Comparison of ENCODE assay signal across 19 cellular contexts in genomic region chrX:88990882-88991582, GRCh38.
A peak's percentile ranks its signal among the peaks of the same experiment; 100 is the strongest.
DNase-seq lines count a peak whose midpoint lies in the region; ATAC-seq and TF ChIP-seq lines count a peak whose summit lies in the region.
"Had no signal": no experiment of that assay in that cellular context is flagged by ENCODE, and none has a peak within 500 bp of the region (broad histone marks: within the 10 kb centered on the region; RNA-seq: fewer than 3 reads in every experiment).

No MANE protein-coding gene starts in this region.

- peaks cover 5% of the 10 kb centered on the region in 2 experiments for H3K9me3 Mint-ChIP-seq in H9
- no peaks in the 10 kb centered on the region for H3K9me3 Mint-ChIP-seq in endothelial cell (ENCODE audit: unreplicated experiment)
- no peaks in the 10 kb centered on the region for H3K9me3 Mint-ChIP-seq in neural progenitor cell
- H3K9me3 Mint-ChIP-seq in activated naive CD8-positive, alpha-beta T cell treated with anti-CD3 and anti-CD28 coated beads, Interleukin-2, amount 50 U/mL, for 24 hours = no peaks in the 10 kb centered on the region

- H3K36me3 ChIP-seq in HUES64 (ENCODE audit: insufficient read depth, low read length) = no peaks in the 10 kb centered on the region
- H3K36me3 ChIP-seq in neural progenitor cell = no peaks in the 10 kb centered on the region
- H3K36me3 ChIP-seq: BE2C, HAP-1 had no signal

- H4K91ac ChIP-seq in H9 (ENCODE audit: insufficient read length, low read depth, low read length) = no peak overlapping the region

- H3K4me3 Mint-ChIP-seq in H9 = peak overlapping the region in 1 of 2 experiments; percentile 2; a peak in 1 of 5 replicates
- no peak overlapping the region for H3K4me3 Mint-ChIP-seq in endothelial cell (ENCODE audit: unreplicated experiment)
- no peak overlapping the region for H3K4me3 Mint-ChIP-seq in neural progenitor cell
- no peak overlapping the region for H3K4me3 Mint-ChIP-seq in activated naive CD8-positive, alpha-beta T cell treated with anti-CD3 and anti-CD28 coated beads, Interleukin-2, amount 50 U/mL, for 24 hours
- H3K4me3 Mint-ChIP-seq: CD4-positive, alpha-beta memory T cell; HFFc6; IgD-negative memory B cell had no signal

- H3K36me3 Mint-ChIP-seq in H9 (ENCODE audit: insufficient read depth in 1 of 3, low read depth in 3 of 3) = peaks cover 5 to 6% (median 5%) of the 10 kb centered on the region in 3 experiments
- no peaks in the 10 kb centered on the region for H3K36me3 Mint-ChIP-seq in endothelial cell (ENCODE audit: low read depth, unreplicated experiment)
- H3K36me3 Mint-ChIP-seq in neural progenitor cell = no peaks in the 10 kb centered on the region
- H3K36me3 Mint-ChIP-seq in activated naive CD8-positive, alpha-beta T cell treated with anti-CD3 and anti-CD28 coated beads, Interleukin-2, amount 50 U/mL, for 24 hours (ENCODE audit: low read depth) = no peaks in the 10 kb centered on the region
- H3K36me3 Mint-ChIP-seq: CD4-positive, alpha-beta memory T cell; IgD-negative memory B cell had no signal

- H3K27me3 ChIP-seq in H9 (ENCODE audit: insufficient read depth, low read length) (no peaks in the 10 kb centered on the region), HUES64 (ENCODE audit: insufficient read depth, low read length) (no peaks in the 10 kb centered on the region), neural progenitor cell (no peaks in the 10 kb centered on the region)
- H3K27me3 ChIP-seq: BE2C had no signal

- H2BK20ac ChIP-seq in H9 (ENCODE audit: low read depth, low read length, poor library complexity, severe bottlenecking) = no peak overlapping the region

- peaks cover 21% of the 10 kb centered on the region for H3F3A ChIP-seq in neural progenitor cell (ENCODE audit: low read depth)

- H3K18ac ChIP-seq in H9 (ENCODE audit: insufficient read length, low read depth, low read length) = no peak overlapping the region

- H3K9me3 ChIP-seq in H9 (ENCODE audit: control insufficient read depth, low read depth, low read length) (no peaks in the 10 kb centered on the region), HUES64 (ENCODE audit: insufficient read depth, low read depth, low read length) (0 out of 2 replicates have a peak, but pooled peaks cover 3% of the 10 kb centered on the region), neural progenitor cell (ENCODE audit: low read depth) (no peaks in the 10 kb centered on the region)
- H3K9me3 ChIP-seq: A549, BE2C, HAP-1 had no signal

- H4K5ac ChIP-seq in H9 (ENCODE audit: insufficient read length, low read depth, low read length) = no peak overlapping the region

- H3K4me3 ChIP-seq in HUES64 (ENCODE audit: low read length) = no peak overlapping the region
- H3K4me3 ChIP-seq in neural progenitor cell = no peak overlapping the region
- H3K4me3 ChIP-seq: A549, HAP-1 had no signal

- TF ChIP-seq CTCF in H9 (conservative IDR thresholded peaks at IDR 0.05) = no peak
- TF ChIP-seq CTCF in endothelial cell (IDR thresholded peaks at IDR 0.05; ENCODE audit: unreplicated experiment) = no peak
- no peak for TF ChIP-seq CTCF in neural progenitor cell (IDR thresholded peaks at IDR 0.05)

- POLR2A ChIA-PET in HEK293T (lab: Yijun Ruan, JAX) = no interaction called here

- H2AFZ ChIP-seq in H9 (ENCODE audit: low read length) (no peak overlapping the region), neural progenitor cell (replicated peaks) (peak overlapping the region; percentile 27)

- CTCF ChIA-PET in HEK293T (lab: Yijun Ruan, JAX) = no interaction called here

- no peak overlapping the region for H3K56ac ChIP-seq in H9 (ENCODE audit: insufficient read length, low read depth, low read length)

- no peak overlapping the region for H3K4ac ChIP-seq in H9 (ENCODE audit: low read depth, low read length)

- peaks cover 14% of the 10 kb centered on the region; the same call in 1 of the 2 replicates for H3K4me1 ChIP-seq in H9 (ENCODE audit: insufficient read depth, low read length)
- H3K4me1 ChIP-seq in HUES64 (ENCODE audit: insufficient read depth, low read length) = peaks cover 35% of the 10 kb centered on the region
- H3K4me1 ChIP-seq in neural progenitor cell = peaks cover 57% of the 10 kb centered on the region
- H3K4me1 ChIP-seq: A549, BE2C had no signal

- no peak overlapping the region for H3T11ph ChIP-seq in H9 (ENCODE audit: low read length)

- H3K27me3 Mint-ChIP-seq in H9 (ENCODE audit: low read depth) (no peaks in the 10 kb centered on the region), endothelial cell (ENCODE audit: unreplicated experiment) (no peaks in the 10 kb centered on the region), neural progenitor cell (ENCODE audit: insufficient read depth, low read depth) (no peaks in the 10 kb centered on the region)
- no peaks in the 10 kb centered on the region for H3K27me3 Mint-ChIP-seq in activated naive CD8-positive, alpha-beta T cell treated with anti-CD3 and anti-CD28 coated beads, Interleukin-2, amount 50 U/mL, for 24 hours
- H3K27me3 Mint-ChIP-seq: CD4-positive, alpha-beta memory T cell had no signal

- ATAC-seq in activated naive CD8-positive, alpha-beta T cell treated with anti-CD3 and anti-CD28 coated beads, Interleukin-2, amount 50 U/mL, for 24 hours = no peak
- ATAC-seq: A549 had no signal

- no peaks in the 10 kb centered on the region for H3K79me2 ChIP-seq in H9 (ENCODE audit: insufficient read depth, low read length)
- no peaks in the 10 kb centered on the region for H3K79me2 ChIP-seq in neural progenitor cell (ENCODE audit: low read depth)

- no peak overlapping the region for H3K23ac ChIP-seq in H9 (ENCODE audit: insufficient read length, low read depth, low read length)

- H2BK5ac ChIP-seq in H9 (ENCODE audit: insufficient read length, low read length) = no peak overlapping the region

- no peak overlapping the region for H3K9ac ChIP-seq in H9 (ENCODE audit: extremely low read depth, insufficient read length, low read length)
- H3K9ac ChIP-seq in HUES64 (ENCODE audit: low read depth, low read length) = no peak overlapping the region
- no peak overlapping the region for H3K9ac ChIP-seq in neural progenitor cell

- H3K4me1 Mint-ChIP-seq in H9 = peaks cover 53 to 58% of the 10 kb centered on the region in 2 experiments
- peaks cover 19% of the 10 kb centered on the region for H3K4me1 Mint-ChIP-seq in endothelial cell (ENCODE audit: unreplicated experiment)
- peaks cover 15% of the 10 kb centered on the region for H3K4me1 Mint-ChIP-seq in neural progenitor cell
- no peaks in the 10 kb centered on the region for H3K4me1 Mint-ChIP-seq in activated naive CD8-positive, alpha-beta T cell treated with anti-CD3 and anti-CD28 coated beads, Interleukin-2, amount 50 U/mL, for 24 hours
- H3K4me1 Mint-ChIP-seq: CD4-positive, alpha-beta memory T cell; IgD-negative memory B cell had no signal

- H2BK120ac ChIP-seq in H9 (ENCODE audit: low read depth, low read length, poor library complexity, severe bottlenecking) = no peak overlapping the region

- H3K4me2 ChIP-seq in H9 (ENCODE audit: insufficient read depth, insufficient read length, low read length) (peak overlapping the region; percentile 29), neural progenitor cell (peak overlapping the region; percentile 67)
- H3K4me2 ChIP-seq: A549 had no signal

- H4K8ac ChIP-seq in H9 (replicated peaks; ENCODE audit: insufficient read length, low read depth, low read length) = no peak overlapping the region

- H3K27ac ChIP-seq in H9 (ENCODE audit: insufficient read length, low read depth, low read length) = peak overlapping the region; percentile 62
- H3K27ac ChIP-seq in HUES64 (ENCODE audit: low read depth, low read length) = peak overlapping the region; percentile 97
- H3K27ac ChIP-seq in neural progenitor cell = peak overlapping the region; percentile 87
- H3K27ac ChIP-seq: A549, C4-2B, HL-60 had no signal

- no peak overlapping the region for H2BK12ac ChIP-seq in H9 (ENCODE audit: insufficient read length, low read depth, low read length)

- H3K23me2 ChIP-seq in H9 (ENCODE audit: insufficient read length, low read depth, low read length, poor library complexity, severe bottlenecking) = no peaks in the 10 kb centered on the region

- H3K14ac ChIP-seq in H9 (ENCODE audit: insufficient read depth, low read length) = no peak overlapping the region

- DNase-seq in H9 (no peak), endothelial cell (ENCODE audit: low spot score) (no peak), neural progenitor cell (ENCODE audit: low spot score) (peak; percentile 41), HEK293T (ENCODE audit: extremely low spot score) (no peak), GOT3 (lab: John Stamatoyannopoulos, UW) (no peak), pons (ENCODE audit: low spot score) (no peak)
- no peak for DNase-seq in activated naive CD8-positive, alpha-beta T cell treated with anti-CD3 and anti-CD28 coated beads, Interleukin-2, amount 50 U/mL, for 24 hours
- DNase-seq: BE2C; CD4-positive, alpha-beta memory T cell; DND-41; GF-D8; HFFc6; KG1 had no signal

- no peaks in the 10 kb centered on the region for H3K79me1 ChIP-seq in H9 (ENCODE audit: insufficient read depth, low read depth, low read length, poor library complexity, severe bottlenecking)

- WGBS in H9 (ENCODE audit: extremely low coverage, insufficient read length, low lambda C conversion rate) = no CpG with 5 or more reads among the region's 1 CpG
- WGBS in HUES64 = no CpG with 5 or more reads among the region's 1 CpG

- no peak overlapping the region for H2AK5ac ChIP-seq in H9 (ENCODE audit: insufficient read length, low read length)

- H2BK15ac ChIP-seq in H9 (ENCODE audit: low read depth, low read length) = no peak overlapping the region

- H3K27ac Mint-ChIP-seq in H9 (peak overlapping the region; percentile 86 to 100 (median 99); a peak in 6 of 7 replicates), endothelial cell (ENCODE audit: unreplicated experiment) (peak overlapping the region; percentile 71), neural progenitor cell (no peak overlapping the region)
- no peak overlapping the region for H3K27ac Mint-ChIP-seq in activated naive CD8-positive, alpha-beta T cell treated with anti-CD3 and anti-CD28 coated beads, Interleukin-2, amount 50 U/mL, for 24 hours
- H3K27ac Mint-ChIP-seq: CD4-positive, alpha-beta memory T cell; HFFc6; IgD-negative memory B cell had no signal

- H4K20me1 ChIP-seq in H9 (ENCODE audit: control insufficient read depth, insufficient read depth, insufficient read length) (no peaks in the 10 kb centered on the region), neural progenitor cell (ENCODE audit: low read depth) (no peaks in the 10 kb centered on the region)

TF ChIP-seq in HEK293T, 16 proteins besides CTCF, POLR2A, EP300 and RAD21:
- no peak for TF ChIP-seq CTBP1 (IDR thresholded peaks at IDR 0.05; ENCODE audit: borderline replicate concordance)
- no peak for TF ChIP-seq ARNT (IDR thresholded peaks at IDR 0.05)
- TF ChIP-seq L3MBTL2 (conservative IDR thresholded peaks at IDR 0.05) = no peak
- no peak for TF ChIP-seq TARDBP (IDR thresholded peaks at IDR 0.05)
- TF ChIP-seq SP1 (IDR thresholded peaks at IDR 0.05) = no peak
- TF ChIP-seq FOXM1 (IDR thresholded peaks at IDR 0.05; ENCODE audit: borderline replicate concordance) = no peak
- no peak for TF ChIP-seq ZNF384 (IDR thresholded peaks at IDR 0.05)
- no peak for TF ChIP-seq BHLHE40 (IDR thresholded peaks at IDR 0.05; ENCODE audit: borderline replicate concordance)
- TF ChIP-seq HDGF (IDR thresholded peaks at IDR 0.05; ENCODE audit: borderline replicate concordance) = no peak

Comparison
In these comparisons a context has a peak if more than half of its experiments do, and no peak if none do; other contexts are left out.
1. H3K27ac Mint-ChIP-seq: peak in H9 (3 of 3) and endothelial cell (single experiment); none in neural progenitor cell (single experiment) and activated naive CD8-positive, alpha-beta T cell treated with anti-CD3 and anti-CD28 coated beads, Interleukin-2, amount 50 U/mL, for 24 hours (single experiment).
2. Peak in every context shown above with its lines, with median percentiles within 50 percentile points of each other: H3K27ac ChIP-seq.